In the genomic region with DNA sequence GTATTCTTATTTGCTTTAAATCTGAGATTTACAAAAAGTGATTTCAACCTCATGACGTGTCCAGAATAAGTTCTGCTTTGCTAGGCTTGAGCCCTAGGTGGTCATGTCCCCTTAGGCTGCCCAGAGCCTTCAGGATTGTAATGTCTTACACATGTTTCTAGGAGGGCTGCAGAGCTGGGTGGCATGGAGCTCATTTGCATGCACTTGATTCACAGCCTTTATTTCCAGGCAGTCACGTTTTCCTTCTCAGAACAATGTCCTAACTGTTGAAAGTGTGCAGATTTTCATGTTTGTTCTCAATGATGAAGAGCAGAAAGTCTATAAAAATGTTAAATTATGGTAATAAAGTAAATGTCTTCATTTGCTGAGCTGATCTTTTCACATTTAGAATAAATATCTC, we compare ENCODE assay signal across 15 cellular contexts.
DNase-seq lines count a peak whose midpoint lies in the region; FAIRE-seq and TF ChIP-seq lines count a peak whose summit lies in the region.
"Had no signal": no experiment of that assay in that cellular context is flagged by ENCODE, and none has a peak within 500 bp of the region (broad histone marks: within the 10 kb centered on the region; RNA-seq: fewer than 3 reads in every experiment).

No MANE protein-coding gene starts in this region.

- H3K4me1 ChIP-seq in endodermal cell (ENCODE audit: control insufficient read depth, insufficient read depth, low read length): no peaks in the 10 kb centered on the region

- H3K27me3 Mint-ChIP-seq in endodermal cell (ENCODE audit: insufficient read depth): no peaks in the 10 kb centered on the region
- H3K27me3 Mint-ChIP-seq in nephron (ENCODE audit: low read depth): no peaks in the 10 kb centered on the region
- H3K27me3 Mint-ChIP-seq: CD4-positive, CD25-positive, alpha-beta regulatory T cell had no signal

- H3K4me3 ChIP-seq in endodermal cell (ENCODE audit: low read length) (no peak overlapping the region), H7 (ENCODE audit: insufficient read depth, low read depth, low read length) (no peak overlapping the region)
- H3K4me3 ChIP-seq: BLaER1 treated with 17β-estradiol and CSF1 and Interleukin-3, amounts not matched to agents 10 nM and 100 nM; GM23338 had no signal

- WGBS in endodermal cell (ENCODE audit: insufficient coverage in 1 of 2, insufficient read length in 1 of 2), 2 experiments: 75 to 83% methylated on average over 2 of the region's 2 CpGs

- no peaks in the 10 kb centered on the region for H3K36me3 ChIP-seq in endodermal cell (ENCODE audit: control insufficient read depth, insufficient read depth, low read length)
- no peaks in the 10 kb centered on the region for H3K36me3 ChIP-seq in H7 (replicated peaks; ENCODE audit: control insufficient read depth, insufficient read depth, low read length)

- H3K27ac Mint-ChIP-seq in endodermal cell (no peak overlapping the region), nephron (peak overlapping the region; percentile 63 to 82 (median 82))
- H3K27ac Mint-ChIP-seq: CD4-positive, CD25-positive, alpha-beta regulatory T cell; GM23338 had no signal

- no peak overlapping the region for H3K9ac ChIP-seq in endodermal cell (ENCODE audit: extremely low read depth, low read length, poor library complexity, severe bottlenecking)
- H3K9ac ChIP-seq: BLaER1 treated with 17β-estradiol and CSF1 and Interleukin-3, amounts not matched to agents 10 nM and 100 nM had no signal

- H3K27ac ChIP-seq in endodermal cell (ENCODE audit: low read depth, low read length): peak overlapping the region; percentile 35
- H3K27ac ChIP-seq: BLaER1 treated with 17β-estradiol and CSF1 and Interleukin-3, amounts not matched to agents 10 nM and 100 nM had no signal

- DNase-seq in COLO829 (ENCODE audit: low spot score) (peak; percentile 43), NCI-H526 (lab: John Stamatoyannopoulos, UW) (peak; percentile 44 to 55), endodermal cell (no peak), hepatic stellate cell (ENCODE audit: low spot score) (no peak), frontal cortex (ENCODE audit: low spot score in 2 of 2) (no peak), NCI-H446 treated with DMSO at 0.1 percent for 48 hours (lab: John Stamatoyannopoulos, UW) (no peak), H7 (no peak)
- DNase-seq: 8988T; Calu3; CD4-positive, CD25-positive, alpha-beta regulatory T cell; DMS 273 treated with DMSO at 0.1 percent for 48 hours; H9 had no signal

- H3K36me3 Mint-ChIP-seq in endodermal cell (ENCODE audit: low read depth) (peaks cover 5% of the 10 kb centered on the region), nephron (ENCODE audit: low read depth) (peaks cover 8% of the 10 kb centered on the region)

- TF ChIP-seq CTCF in endodermal cell (conservative IDR thresholded peaks at IDR 0.05) (no peak), nephron (IDR thresholded peaks at IDR 0.05; ENCODE audit: unreplicated experiment in 3 of 3) (no peak)

- H3K4me3 Mint-ChIP-seq in endodermal cell (no peak overlapping the region), nephron (no peak overlapping the region)
- H3K4me3 Mint-ChIP-seq: CD4-positive, CD25-positive, alpha-beta regulatory T cell; GM23338; H9 had no signal

- H3K27me3 ChIP-seq in endodermal cell (ENCODE audit: control insufficient read depth, insufficient read depth, low read length, poor library complexity, severe bottlenecking) (no peaks in the 10 kb centered on the region), H7 (ENCODE audit: control insufficient read depth, insufficient read depth, low read length) (no peaks in the 10 kb centered on the region)
- H3K27me3 ChIP-seq: BLaER1 treated with 17β-estradiol and CSF1 and Interleukin-3, amounts not matched to agents 10 nM and 100 nM had no signal

- FAIRE-seq in frontal cortex (lab: Jason Lieb, UNC): no peak

- H3K9me3 Mint-ChIP-seq in endodermal cell: no peaks in the 10 kb centered on the region
- H3K9me3 Mint-ChIP-seq in nephron: no peaks in the 10 kb centered on the region
- H3K9me3 Mint-ChIP-seq: GM23338, H9 had no signal

- H3K4me1 Mint-ChIP-seq in endodermal cell (peaks cover 1% of the 10 kb centered on the region), nephron (peaks cover 47% of the 10 kb centered on the region)

- no peaks in the 10 kb centered on the region for H3K9me3 ChIP-seq in endodermal cell (ENCODE audit: control insufficient read depth, low read length)

Comparison
In these comparisons a context has a peak if more than half of its experiments do, and no peak if none do; other contexts are left out.
1. DNase-seq: peak in COLO829 (single experiment) and NCI-H526 (2 of 2); none in endodermal cell (single experiment), hepatic stellate cell (single experiment), frontal cortex (0 of 2), NCI-H446 treated with DMSO at 0.1 percent for 48 hours (single experiment) and H7 (single experiment).